ENCODE assay signal across 8 cellular contexts in the genomic region with DNA sequence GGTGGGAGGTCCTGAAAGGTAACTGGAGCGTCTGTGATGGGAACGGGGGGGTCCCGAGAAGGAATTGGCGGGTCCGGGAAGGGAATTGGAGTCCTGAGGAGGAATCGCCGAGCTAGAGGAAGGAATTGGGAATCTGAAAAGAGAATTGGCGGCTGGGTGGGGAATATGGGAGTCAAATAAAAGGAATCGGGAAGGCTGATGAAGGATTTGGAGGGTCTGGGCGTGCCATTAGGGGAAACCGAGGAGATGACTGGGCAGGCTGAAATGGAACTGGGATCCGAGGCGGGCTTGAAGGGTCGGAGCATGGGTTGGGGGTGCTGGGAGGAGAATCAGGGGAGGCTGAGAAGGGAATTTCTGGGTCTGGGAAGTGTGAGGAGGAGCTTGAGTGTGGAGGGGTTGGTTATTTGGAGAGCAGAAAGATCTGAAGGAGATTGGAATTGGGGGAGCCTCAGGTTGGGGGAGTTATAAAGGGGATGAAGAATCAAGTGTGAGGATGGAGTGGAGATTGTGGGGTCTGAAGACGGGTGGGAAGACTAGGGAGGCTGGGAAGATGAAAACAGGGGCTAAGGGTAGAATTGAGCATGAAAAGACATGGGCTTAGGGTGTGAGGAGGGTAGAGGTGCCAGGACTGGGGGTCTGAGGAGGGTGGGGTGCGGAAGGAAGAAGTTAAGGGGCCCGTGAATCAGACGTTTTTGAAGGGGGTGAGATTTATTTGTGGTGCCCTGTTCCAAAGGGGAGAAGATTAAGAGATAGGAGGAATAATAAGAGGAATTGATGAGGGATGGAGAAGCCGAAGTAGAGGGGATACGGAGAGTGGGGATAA. TPM values are rescaled to one million over a fixed set of nuclear protein-coding genes. Genes with fewer than 3 reads are reported as not detected.
A peak's percentile ranks its signal among the peaks of the same experiment; 100 is the strongest.
DNase-seq lines count a peak whose midpoint lies in the region; ATAC-seq and TF ChIP-seq lines count a peak whose summit lies in the region.

No MANE protein-coding gene starts in this region.

- H3K27ac ChIP-seq in ACC112 (ENCODE audit: low read depth, low read length) (peak overlapping the region; percentile 91), IMR-90 (ENCODE audit: insufficient read depth, low read length) (peak overlapping the region; percentile 91)

- DNase-seq in IMR-90 (no peak), MCF 10A (ENCODE audit: unreplicated experiment) (peak; percentile 19)
- no peak for DNase-seq in activated CD4-positive, CD25-positive, alpha-beta regulatory T cell treated with anti-CD3 and anti-CD28 coated beads, Interleukin-2, amount 50 U/mL, for 72 hours
- no peak for DNase-seq in effector CD4-positive, alpha-beta T cell

- no peak overlapping the region for H2AFZ ChIP-seq in ACC112 (ENCODE audit: low read length, unreplicated experiment)
- H2AFZ ChIP-seq in IMR-90 (replicated peaks; ENCODE audit: low read length, poor library complexity), result peak overlapping the region; percentile 0

- POLR2A ChIA-PET in IMR-90 (lab: Charles Lee; ENCODE audit: unreplicated experiment) (interaction anchor here (0.5 to 1.0 kb wide), 3 partner anchors 64 to 287 kb away, joined by 3 to 4 read pairs (median 4); no protein-coding TSS in a partner anchor), MCF 10A (lab: Yijun Ruan, JAX) (interaction anchor here (0.7 to 19.4 kb wide), 24 partner anchors 11 to 788 kb away, joined by 3 to 521 read pairs (median 10); partner anchors contain the start of genes CAPN12, ECH1, EIF3K and MAP4K1)

- H4K5ac ChIP-seq in IMR-90 (ENCODE audit: low read depth, low read length), result peak overlapping the region; percentile 62

- peak overlapping the region; percentile 86; the same call in 2 of the 3 replicates for H2BK15ac ChIP-seq in IMR-90 (ENCODE audit: low read depth, low read length)

- H3K27ac Mint-ChIP-seq in MCF 10A (ENCODE audit: low read depth, unreplicated experiment), result peak overlapping the region; percentile 86

- H4K8ac ChIP-seq in IMR-90 (ENCODE audit: low read depth in 2 of 2, low read length in 2 of 2), result peak overlapping the region; percentile 87 to 91

- no peak for TF ChIP-seq RAD21 in IMR-90 (IDR thresholded peaks at IDR 0.05; ENCODE audit: low read length)

- peak overlapping the region; percentile 83 for H3K4ac ChIP-seq in IMR-90 (ENCODE audit: low read depth, low read length)

- peak overlapping the region; percentile 75 for H2BK120ac ChIP-seq in IMR-90 (ENCODE audit: low read depth, low read length)

- intact Hi-C loops in IMR-90 (cut with micrococcal nuclease) (loop anchor here (2.0 to 5.0 kb wide), 2 partner anchors 63 to 284 kb away; partner anchors contain the start of genes MRPS12 and SARS2), MCF 10A (cut with micrococcal nuclease) (loop anchor here (2.0 kb wide), 1 partner anchor 71 kb away; no protein-coding TSS in a partner anchor)

- peaks cover 0 to 19% of the 10 kb centered on the region in 2 experiments; a peak in 2 of 4 replicates for H3K79me1 ChIP-seq in IMR-90 (ENCODE audit: low read depth in 1 of 2, low read length in 2 of 2)

- H3K36me3 Mint-ChIP-seq in MCF 10A (ENCODE audit: insufficient read depth, unreplicated experiment), result peaks cover 18% of the 10 kb centered on the region

- in situ Hi-C loops in IMR-90 (cut with MboI; ENCODE audit: low sequenced_read_pairs), result loop anchor here (25.0 kb wide), 1 partner anchor 411 kb away; no protein-coding TSS in a partner anchor

- peak overlapping the region; percentile 100 for H3K4me2 ChIP-seq in IMR-90 (ENCODE audit: low read depth, low read length)

- dilution Hi-C loops in IMR-90 (cut with HindIII; ENCODE audit: low sequenced_read_pairs, unreplicated experiment), result no loop called here

- WGBS in IMR-90 (ENCODE audit: extremely low coverage in 2 of 2, insufficient read length in 1 of 2), 2 experiments, result 0% methylated on average over 19 of the region's 20 CpGs; no CpG with 5 or more reads in 1 of the 2 experiments

- CTCF ChIA-PET in IMR-90 (lab: Yijun Ruan, JAX), result interaction anchor here (0.6 to 1.2 kb wide), 3 partner anchors 13 to 159 kb away, joined by 3 to 5 read pairs (median 4); no protein-coding TSS in a partner anchor
- CTCF ChIA-PET in MCF 10A (lab: Yijun Ruan, JAX), result interaction anchor here (0.5 to 1.5 kb wide), 6 partner anchors 21 to 170 kb away, joined by 3 to 11 read pairs (median 3); no protein-coding TSS in a partner anchor

- peak overlapping the region; percentile 100 for H3K9ac ChIP-seq in IMR-90 (ENCODE audit: low read depth, low read length)

- peak overlapping the region; percentile 99 for H2AK9ac ChIP-seq in IMR-90 (replicated peaks; ENCODE audit: low read depth, low read length, poor library complexity)

- TF ChIP-seq POLR2A in IMR-90 (IDR thresholded peaks at IDR 0.05; ENCODE audit: low read depth, low read length), result no peak

- H3K4me3 Mint-ChIP-seq in MCF 10A (ENCODE audit: unreplicated experiment), result peak overlapping the region; percentile 84

- peak overlapping the region; percentile 93 for H3K18ac ChIP-seq in IMR-90 (ENCODE audit: low read depth, low read length)

- TF ChIP-seq CTCF in IMR-90 (conservative IDR thresholded peaks at IDR 0.05; ENCODE audit: low read depth, low read length) (no peak), MCF 10A (IDR thresholded peaks at IDR 0.05; ENCODE audit: unreplicated experiment) (no peak)

- no peaks in the 10 kb centered on the region for H3K9me3 ChIP-seq in IMR-90 (ENCODE audit: control insufficient read depth, insufficient read depth, low read length)
- no peaks in the 10 kb centered on the region for H3K9me3 ChIP-seq in mononuclear cell (ENCODE audit: low read depth, low read length)

- H2BK20ac ChIP-seq in IMR-90 (ENCODE audit: low read depth, low read length), result peak overlapping the region; percentile 48

- peaks cover 3% of the 10 kb centered on the region; the same call in 1 of the 2 replicates for H3K36me3 ChIP-seq in ACC112 (ENCODE audit: insufficient read depth, low read length)
- 0 out of 2 replicates have a peak, but pooled peaks cover 1% of the 10 kb centered on the region for H3K36me3 ChIP-seq in IMR-90 (ENCODE audit: control insufficient read depth, insufficient read depth, low read length)

- peaks cover 51% of the 10 kb centered on the region for H4K20me1 ChIP-seq in IMR-90 (ENCODE audit: insufficient read depth, low read length)

- peaks cover 21% of the 10 kb centered on the region for H3K4me1 Mint-ChIP-seq in MCF 10A (ENCODE audit: insufficient read depth, unreplicated experiment)

- H2BK5ac ChIP-seq in IMR-90 (ENCODE audit: low read depth, low read length, poor library complexity, severe bottlenecking), result peak overlapping the region; percentile 93

- no peak for ATAC-seq in IMR-90 (ENCODE audit: low read depth)
- no peak for ATAC-seq in HG03159 (IDR thresholded peaks at IDR 0.05; ENCODE audit: unreplicated experiment)
- no peak for ATAC-seq in HG03520 (IDR thresholded peaks at IDR 0.05; ENCODE audit: unreplicated experiment)

- no peaks in the 10 kb centered on the region for H3K27me3 Mint-ChIP-seq in MCF 10A (ENCODE audit: insufficient read depth, unreplicated experiment)

- H3K79me2 ChIP-seq in ACC112 (ENCODE audit: control insufficient read depth, insufficient read depth, low read length, unreplicated experiment), result peaks cover 49% of the 10 kb centered on the region

- peak overlapping the region; percentile 97 for H3K56ac ChIP-seq in IMR-90 (ENCODE audit: extremely low read depth, insufficient read depth, low read length)

- peaks cover 14% of the 10 kb centered on the region for H3K9me1 ChIP-seq in IMR-90 (ENCODE audit: insufficient read depth, low read length)

- H4K91ac ChIP-seq in IMR-90 (ENCODE audit: insufficient read depth, low read depth, low read length), result peak overlapping the region; percentile 71

- H3K23ac ChIP-seq in IMR-90 (ENCODE audit: low read depth, low read length), result peak overlapping the region; percentile 97

- H3K4me3 ChIP-seq in ACC112 (ENCODE audit: low read depth, low read length), result peak overlapping the region; percentile 82
- peak overlapping the region; percentile 80 for H3K4me3 ChIP-seq in IMR-90 (ENCODE audit: insufficient read depth, low read depth, low read length)
- H3K4me3 ChIP-seq in mononuclear cell (ENCODE audit: low read length), result peak overlapping the region; percentile 85

- H3K4me1 ChIP-seq in ACC112 (ENCODE audit: control insufficient read depth, insufficient read depth, low read length, unreplicated experiment), result peaks cover 28% of the 10 kb centered on the region
- peaks cover 26% of the 10 kb centered on the region for H3K4me1 ChIP-seq in IMR-90 (ENCODE audit: control insufficient read depth, insufficient read depth, low read length)
- peaks cover 56% of the 10 kb centered on the region for H3K4me1 ChIP-seq in mononuclear cell (ENCODE audit: insufficient read depth, low read length)

- H2AK5ac ChIP-seq in IMR-90 (ENCODE audit: low read depth, low read length), result peak overlapping the region; percentile 97

- H3K27me3 ChIP-seq in ACC112 (ENCODE audit: insufficient read depth, low read length) (no peaks in the 10 kb centered on the region), IMR-90 (ENCODE audit: control insufficient read depth, insufficient read depth, low read length) (no peaks in the 10 kb centered on the region), mononuclear cell (ENCODE audit: insufficient read depth, low read length) (no peaks in the 10 kb centered on the region)

- H3K14ac ChIP-seq in IMR-90 (replicated peaks; ENCODE audit: low read depth, low read length), result peak overlapping the region; percentile 93

- H3K9me3 Mint-ChIP-seq in MCF 10A (ENCODE audit: unreplicated experiment), result no peaks in the 10 kb centered on the region

- BruUV-seq in IMR-90 (replicated peaks; lab: Mats Ljungman, UMichigan) (no TSS peak), MCF 10A (replicated peaks; lab: Mats Ljungman, UMichigan) (no TSS peak)

TF ChIP-seq in IMR-90, 13 proteins besides CTCF, POLR2A, EP300 and RAD21:
- no peak for TF ChIP-seq BHLHE40 (IDR thresholded peaks at IDR 0.05; ENCODE audit: low read depth, low read length)
- peak; percentile 59; the same call in 1 of the 2 replicates for TF ChIP-seq MXI1 (IDR thresholded peaks at IDR 0.05; ENCODE audit: borderline replicate concordance, low read depth, low read length)
TF ChIP-seq in IMR-90: peak in this region for 1.

RNA-seq across cellular contexts. Expression of gene ACTN4, which starts 0.7 kb away (rescaled TPM):
- total RNA-seq in IMR-90 (2012; rRNA removed), result 614 and 659 TPM in 2 replicates
- 497 and 541 TPM in 2 replicates for polyA plus RNA-seq in IMR-90 (2012; rRNA removed)
- polyA plus RNA-seq in IMR-90 (2012; cell fraction: cytosol; rRNA removed), result 291 and 549 TPM in 2 replicates
- 608 and 1,383 TPM in 2 replicates for polyA plus RNA-seq in IMR-90 (2012; cell fraction: nucleus; rRNA removed; ENCODE audit: low replicate concordance)
- total RNA-seq in MCF 10A (2022), result 300 and 320 TPM in 2 replicates
- total RNA-seq in mononuclear cell, result 59.0 TPM

RNA-seq across cellular contexts. Expression of gene EIF3K, which starts 29.2 kb away (rescaled TPM):
- total RNA-seq in IMR-90 (2012; rRNA removed) (965 and 1,137 TPM in 2 replicates), MCF 10A (2022) (342 and 375 TPM in 2 replicates), mononuclear cell (517 TPM)
- 524 and 575 TPM in 2 replicates for polyA plus RNA-seq in IMR-90 (2012; rRNA removed)
- 561 and 960 TPM in 2 replicates for polyA plus RNA-seq in IMR-90 (2012; cell fraction: cytosol; rRNA removed)
- polyA plus RNA-seq in IMR-90 (2012; cell fraction: nucleus; rRNA removed; ENCODE audit: low replicate concordance), result 263 and 486 TPM in 2 replicates

RNA-seq across cellular contexts. Expression of gene MAP4K1, which starts 30.4 kb away (rescaled TPM):
- not detected in 2 replicates for total RNA-seq in IMR-90 (2012; rRNA removed)
- polyA plus RNA-seq in IMR-90 (2012; rRNA removed), result 0.16 and 0.22 TPM in 2 replicates
- 0.04 and 0.38 TPM in 2 replicates for polyA plus RNA-seq in IMR-90 (2012; cell fraction: cytosol; rRNA removed)
- 1.5 and 1.7 TPM in 2 replicates for polyA plus RNA-seq in IMR-90 (2012; cell fraction: nucleus; rRNA removed; ENCODE audit: low replicate concordance)
- 0.56 and 1.9 TPM in 2 replicates for total RNA-seq in MCF 10A (2022)
- 29.1 TPM for total RNA-seq in mononuclear cell

Comparison
In these comparisons a context has a peak if more than half of its experiments do, and no peak if none do; other contexts are left out.
1. RNA of gene MAP4K1, which starts 30.4 kb away (total RNA-seq): 29.1 TPM in mononuclear cell (single experiment); 0.56 to 1.9 TPM in MCF 10A and not detected in IMR-90; every median in the first group is over 10 times any median in the second.
2. Peak in every context shown above with its lines, with median percentiles within 50 percentile points of each other: H3K4me3 ChIP-seq.